ENCODE assay signal across 20 cellular contexts in genomic region chr17:146983-147761, GRCh38. TPM values are rescaled to one million over a fixed set of nuclear protein-coding genes. Genes with fewer than 3 reads are reported as not detected.
DNase-seq lines count a peak whose midpoint lies in the region; ATAC-seq and TF ChIP-seq lines count a peak whose summit lies in the region.
"Had no signal": no experiment of that assay in that cellular context is flagged by ENCODE, and none has a peak within 500 bp of the region (broad histone marks: within the 10 kb centered on the region; RNA-seq: fewer than 3 reads in every experiment).

No MANE protein-coding gene starts in this region.

- 92 to 96% methylated on average over 26 to 27 of the region's 27 CpGs for WGBS in aorta, 2 donors

- DNase-seq in Right ventricle myocardium inferior (ENCODE audit: missing footprints) (peak; percentile 60), left ventricle myocardium superior (no peak), left ventricle myocardium inferior (peak; percentile 10), osteocyte (ENCODE audit: extremely low spot score, unreplicated experiment) (peak; percentile 82), aorta (peak; percentile 46 to 71), AG08396 (ENCODE audit: low spot score) (no peak), NCI-H146 treated with DMSO at 0.1 percent for 48 hours (lab: John Stamatoyannopoulos, UW; ENCODE audit: unreplicated experiment) (no peak), HPDE6-E6E7 (ENCODE audit: extremely low spot score) (no peak)
- DNase-seq: activated CD4-positive, alpha-beta T cell treated with anti-CD3 and anti-CD28 coated beads, Interleukin-2, amount 50 U/mL, for 1 hour; foreskin fibroblast; NCI-H1092; NCI-H2171 treated with DMSO at 0.1 percent for 48 hours; PC-3; SK-N-SH; T1000 had no signal

- H3K36me3 ChIP-seq in left ventricle myocardium inferior (no peaks in the 10 kb centered on the region), aorta (ENCODE audit: control insufficient read depth in 1 of 2, insufficient read depth in 2 of 2, low read length in 1 of 2) (no peaks in the 10 kb centered on the region)
- H3K36me3 ChIP-seq: ascending aorta had no signal

- H3K4me1 ChIP-seq in left ventricle myocardium inferior (peaks cover 19% of the 10 kb centered on the region), aorta (ENCODE audit: control insufficient read depth in 1 of 2, insufficient read depth in 2 of 2, low read length in 2 of 2) (no peaks in the 10 kb centered on the region)
- H3K4me1 ChIP-seq: ascending aorta had no signal

- no peaks in the 10 kb centered on the region for H3K9me3 ChIP-seq in left ventricle myocardium inferior (replicated peaks)
- H3K9me3 ChIP-seq in aorta (ENCODE audit: control insufficient read depth, low read length): no peaks in the 10 kb centered on the region
- H3K9me3 ChIP-seq: ascending aorta, SK-N-SH had no signal

- H3K27me3 Mint-ChIP-seq in osteocyte (ENCODE audit: unreplicated experiment): peaks cover 18% of the 10 kb centered on the region

- intact Hi-C loops in Right ventricle myocardium inferior (cut with DNase I) (no loop called here), left ventricle myocardium superior (cut with micrococcal nuclease) (no loop called here), left ventricle myocardium inferior (cut with micrococcal nuclease) (no loop called here), aorta (cut with DNase I) (loop anchor here in 1 of 2 donors (5.0 kb wide), 1 partner anchor 555 kb away; no protein-coding TSS in a partner anchor)

- H3K4me3 ChIP-seq in left ventricle myocardium inferior: no peak overlapping the region
- no peak overlapping the region for H3K4me3 ChIP-seq in aorta (ENCODE audit: low read length in 2 of 2)
- H3K4me3 ChIP-seq: ascending aorta had no signal

- ATAC-seq in Right ventricle myocardium inferior: no peak
- ATAC-seq in left ventricle myocardium superior: no peak
- no peak for ATAC-seq in aorta (ENCODE audit: low FRiP score)
- ATAC-seq: PC-3 had no signal

- no peak overlapping the region for H3K27ac ChIP-seq in left ventricle myocardium inferior (replicated peaks)
- no peak overlapping the region for H3K27ac ChIP-seq in aorta (ENCODE audit: low read depth in 1 of 2, low read length in 2 of 2)
- H3K27ac ChIP-seq: ascending aorta, KMS-11 had no signal

- H3K9me3 Mint-ChIP-seq in osteocyte (ENCODE audit: unreplicated experiment): no peaks in the 10 kb centered on the region

- no peaks in the 10 kb centered on the region for H3K36me3 Mint-ChIP-seq in osteocyte (ENCODE audit: unreplicated experiment)

- H3K4me3 Mint-ChIP-seq in osteocyte (ENCODE audit: unreplicated experiment): no peak overlapping the region

- TF ChIP-seq CTCF in left ventricle myocardium inferior (IDR thresholded peaks at IDR 0.05; ENCODE audit: borderline replicate concordance): no peak
- no peak for TF ChIP-seq CTCF in osteocyte (IDR thresholded peaks at IDR 0.05)

- H3K27me3 ChIP-seq in left ventricle myocardium inferior (ENCODE audit: low read depth): peaks cover 5% of the 10 kb centered on the region
- H3K27me3 ChIP-seq in aorta (ENCODE audit: control insufficient read depth in 1 of 2, insufficient read depth in 2 of 2, low read length in 1 of 2): no peaks in the 10 kb centered on the region
- H3K27me3 ChIP-seq: ascending aorta had no signal

- no peak overlapping the region for H3K27ac Mint-ChIP-seq in osteocyte (ENCODE audit: unreplicated experiment)

- peaks cover 2% of the 10 kb centered on the region for H3K4me1 Mint-ChIP-seq in osteocyte (ENCODE audit: unreplicated experiment)

RNA-seq across cellular contexts. Expression of gene SCGB1C2, which starts 9.8 kb away (rescaled TPM):
- total RNA-seq in Right ventricle myocardium inferior: not detected
- not detected for total RNA-seq in left ventricle myocardium superior
- not detected for total RNA-seq in left ventricle myocardium inferior
- not detected in 2 replicates for total RNA-seq in osteocyte
- not detected for total RNA-seq in aorta
- not detected for polyA plus RNA-seq in aorta
- total RNA-seq: ascending aorta, endothelial cell of umbilical vein, liver, PC-3, renal cortical epithelial cell had no signal
- polyA plus RNA-seq: endothelial cell of umbilical vein, liver, SK-N-SH had no signal

RNA-seq across cellular contexts. Expression of gene DOC2B, which starts 34.3 kb away (rescaled TPM):
- 4.5 TPM for total RNA-seq in Right ventricle myocardium inferior
- 3.9 TPM for total RNA-seq in left ventricle myocardium superior
- 2.7 TPM for total RNA-seq in left ventricle myocardium inferior
- 0.10 TPM in 1 of 2 replicates, not detected in the other for total RNA-seq in osteocyte
- 10 to 100 TPM; 16.3 to 35.3 TPM for total RNA-seq in aorta
- polyA plus RNA-seq in aorta: under 1 TPM; 0.13 to 0.15 TPM

Comparison
In these comparisons a context has a peak if more than half of its experiments do, and no peak if none do; other contexts are left out.
1. DNase-seq: peak in Right ventricle myocardium inferior (single experiment), left ventricle myocardium inferior (single experiment), osteocyte (single experiment) and aorta (2 of 2); none in left ventricle myocardium superior (single experiment), AG08396 (single experiment), NCI-H146 treated with DMSO at 0.1 percent for 48 hours (single experiment) and HPDE6-E6E7 (single experiment).